1 cellular context compared by ENCODE assay signal in genomic region chr22:31337178-31337577, GRCh38.
TF ChIP-seq lines count a peak whose summit lies in the region.

No MANE protein-coding gene starts in this region.

TF ChIP-seq in H1, 55 proteins besides CTCF, POLR2A, EP300 and RAD21:
- no peak for TF ChIP-seq ATF2 (IDR thresholded peaks at IDR 0.05; ENCODE audit: low read length)
- TF ChIP-seq ASH2L (IDR thresholded peaks at IDR 0.05; ENCODE audit: low read length), result no peak
- TF ChIP-seq BACH1 (IDR thresholded peaks at IDR 0.05; ENCODE audit: low read length), result no peak
- TF ChIP-seq, protein P1, sequence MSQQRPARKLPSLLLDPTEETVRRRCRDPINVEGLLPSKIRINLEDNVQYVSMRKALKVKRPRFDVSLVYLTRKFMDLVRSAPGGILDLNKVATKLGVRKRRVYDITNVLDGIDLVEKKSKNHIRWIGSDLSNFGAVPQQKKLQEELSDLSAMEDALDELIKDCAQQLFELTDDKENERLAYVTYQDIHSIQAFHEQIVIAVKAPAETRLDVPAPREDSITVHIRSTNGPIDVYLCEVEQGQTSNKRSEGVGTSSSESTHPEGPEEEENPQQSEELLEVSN (IDR thresholded peaks at IDR 0.05), result no peak
- no peak for TF ChIP-seq KDM1A (IDR thresholded peaks at IDR 0.05; ENCODE audit: borderline replicate concordance, low read length)
- TF ChIP-seq CTBP2 (IDR thresholded peaks at IDR 0.05; ENCODE audit: borderline replicate concordance, insufficient read depth, insufficient read length, low read length), result no peak
- no peak for TF ChIP-seq HDAC2 (IDR thresholded peaks at IDR 0.05; ENCODE audit: borderline replicate concordance in 1 of 2, low read depth in 2 of 2, low read length in 2 of 2)
- TF ChIP-seq BRCA1 (IDR thresholded peaks at IDR 0.05; ENCODE audit: low read depth, low read length), result no peak
- TF ChIP-seq SAP30 (IDR thresholded peaks at IDR 0.05; ENCODE audit: insufficient read depth, insufficient replicate concordance, low read length), result no peak
- TF ChIP-seq, protein P2, sequence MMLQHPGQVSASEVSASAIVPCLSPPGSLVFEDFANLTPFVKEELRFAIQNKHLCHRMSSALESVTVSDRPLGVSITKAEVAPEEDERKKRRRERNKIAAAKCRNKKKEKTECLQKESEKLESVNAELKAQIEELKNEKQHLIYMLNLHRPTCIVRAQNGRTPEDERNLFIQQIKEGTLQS (IDR thresholded peaks at IDR 0.05; ENCODE audit: insufficient read depth, low read depth, low read length), result no peak
- TF ChIP-seq CEBPB (IDR thresholded peaks at IDR 0.05; ENCODE audit: low read depth, low read length), result no peak
- TF ChIP-seq SIX5 (IDR thresholded peaks at IDR 0.05; ENCODE audit: low read depth, low read length), result no peak
- TF ChIP-seq NANOG (IDR thresholded peaks at IDR 0.05; ENCODE audit: insufficient read depth, low read depth, low read length, poor library complexity, severe bottlenecking), result no peak
- no peak for TF ChIP-seq TEAD4 (IDR thresholded peaks at IDR 0.05; ENCODE audit: low read depth, low read length)
- no peak for TF ChIP-seq CHD2 (IDR thresholded peaks at IDR 0.05; ENCODE audit: low read length)
- TF ChIP-seq SUZ12 (IDR thresholded peaks at IDR 0.05; ENCODE audit: low read length), result no peak
- no peak for TF ChIP-seq TAF7 (optimal IDR thresholded peaks at IDR 0.05; ENCODE audit: borderline replicate concordance, low read depth, low read length)
- TF ChIP-seq ZNF274 (IDR thresholded peaks at IDR 0.05; ENCODE audit: borderline replicate concordance, extremely low read depth, low read length), result no peak
- no peak for TF ChIP-seq SRF (IDR thresholded peaks at IDR 0.05; ENCODE audit: low read depth, low read length)
- no peak for TF ChIP-seq CHD1 (IDR thresholded peaks at IDR 0.05; ENCODE audit: low read depth, low read length)
TF ChIP-seq in H1: peak in this region for 0.
